9 cellular contexts compared by ENCODE assay signal in the genomic region with DNA sequence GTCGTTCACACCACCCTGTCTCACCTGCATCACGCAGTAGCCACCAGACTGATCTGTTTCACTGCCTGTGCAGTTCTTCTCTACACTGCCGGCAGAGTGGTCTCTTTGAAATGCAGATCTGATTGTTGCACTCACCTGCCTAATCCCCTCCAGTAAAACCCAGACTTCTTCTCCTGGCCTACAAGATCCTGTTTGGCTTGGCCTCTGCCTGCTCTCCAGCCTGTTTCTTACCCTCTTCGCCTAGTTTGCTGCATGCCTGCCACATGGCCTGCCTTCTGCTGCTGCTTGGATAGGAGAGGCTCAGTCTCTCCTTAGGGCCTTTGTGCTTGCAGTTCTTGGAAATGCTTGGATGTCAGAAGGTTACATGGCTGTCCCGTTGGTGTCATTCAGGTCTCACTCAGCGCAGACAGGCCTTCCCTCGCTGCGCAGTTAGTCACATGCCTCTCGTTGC. TPM values are rescaled to one million over a fixed set of nuclear protein-coding genes. Genes with fewer than 3 reads are reported as not detected.
A peak's percentile ranks its signal among the peaks of the same experiment; 100 is the strongest.
DNase-seq lines count a peak whose midpoint lies in the region; ATAC-seq and TF ChIP-seq lines count a peak whose summit lies in the region.
"Had no signal": no experiment of that assay in that cellular context is flagged by ENCODE, and none has a peak within 500 bp of the region (broad histone marks: within the 10 kb centered on the region; RNA-seq: fewer than 3 reads in every experiment).

No MANE protein-coding gene starts in this region.

- H3K9ac ChIP-seq in colonic mucosa (ENCODE audit: low read depth in 2 of 2, low read length in 2 of 2): no peak overlapping the region

- intact Hi-C loops in Right ventricle myocardium superior (cut with DNase I): no loop called here
- intact Hi-C loops in Right ventricle myocardium inferior (cut with DNase I): no loop called here
- intact Hi-C loops in colonic mucosa (cut with DNase I): no loop called here

- CTCF ChIA-PET in T-cell (lab: Charles Lee): interaction anchor here in 1 of 2 donors (1.0 kb wide), 1 partner anchor 11 kb away, joined by 3 read pairs; no protein-coding TSS in a partner anchor

- no peaks in the 10 kb centered on the region for H3K9me2 ChIP-seq in hepatocyte (replicated peaks; ENCODE audit: insufficient read depth)

- no peak overlapping the region for H2AFZ ChIP-seq in hepatocyte

- TF ChIP-seq EP300 in upper lobe of left lung (IDR thresholded peaks at IDR 0.05): no peak

- H3K36me3 ChIP-seq in hepatocyte (replicated peaks; ENCODE audit: insufficient read depth, low read depth) (no peaks in the 10 kb centered on the region), upper lobe of left lung (no peaks in the 10 kb centered on the region), colonic mucosa (no peaks in the 10 kb centered on the region)

- WGBS in hepatocyte (ENCODE audit: low lambda C conversion rate, missing lambda C conversion rate): 80% methylated on average over 9 of the region's 9 CpGs
- 74 to 75% methylated on average over 9 of the region's 9 CpGs for WGBS in upper lobe of left lung, 2 donors

- peak overlapping the region; percentile 40 for H3K4me2 ChIP-seq in hepatocyte

- H3K4me3 ChIP-seq in hepatocyte (no peak overlapping the region), upper lobe of left lung (no peak overlapping the region), colonic mucosa (no peak overlapping the region)

- no peaks in the 10 kb centered on the region for H4K20me1 ChIP-seq in hepatocyte (ENCODE audit: insufficient read depth, poor library complexity, severe bottlenecking)

- H3K27me3 ChIP-seq in hepatocyte: no peaks in the 10 kb centered on the region
- no peaks in the 10 kb centered on the region for H3K27me3 ChIP-seq in upper lobe of left lung
- H3K27me3 ChIP-seq in colonic mucosa: no peaks in the 10 kb centered on the region

- H3K36me3 Mint-ChIP-seq in T-cell: peaks cover 18% of the 10 kb centered on the region

- peak overlapping the region; percentile 88 to 90 for H3K27ac Mint-ChIP-seq in T-cell

- DNase-seq in Right ventricle myocardium superior: no peak
- no peak for DNase-seq in Right ventricle myocardium inferior (ENCODE audit: missing footprints)
- peak in 2 of 34 experiments; percentile 14 to 27 for DNase-seq in T-cell
- DNase-seq in hepatocyte (ENCODE audit: low spot score): no peak
- no peak for DNase-seq in upper lobe of left lung
- DNase-seq in colonic mucosa: no peak
- no peak for DNase-seq in NCI-H524 (lab: John Stamatoyannopoulos, UW)
- DNase-seq: NCI-H1092 treated with DMSO at 0.1 percent for 48 hours had no signal

- peaks cover 73% of the 10 kb centered on the region for H3K79me2 ChIP-seq in hepatocyte

- POLR2A ChIA-PET in T-cell (lab: Charles Lee): no interaction called here

- TF ChIP-seq POLR2A in upper lobe of left lung (IDR thresholded peaks at IDR 0.05): no peak

- H3K9me3 ChIP-seq in hepatocyte (ENCODE audit: low read depth): no peaks in the 10 kb centered on the region
- no peaks in the 10 kb centered on the region for H3K9me3 ChIP-seq in upper lobe of left lung
- no peaks in the 10 kb centered on the region for H3K9me3 ChIP-seq in colonic mucosa

- H3K27me3 Mint-ChIP-seq in T-cell: no peaks in the 10 kb centered on the region

- peaks cover 95 to 97% (median 97%) of the 10 kb centered on the region in 3 donors for H3K4me1 Mint-ChIP-seq in T-cell

- TF ChIP-seq CTCF in hepatocyte (IDR thresholded peaks at IDR 0.05; ENCODE audit: poor library complexity) (no peak), upper lobe of left lung (IDR thresholded peaks at IDR 0.05) (no peak), colonic mucosa (IDR thresholded peaks at IDR 0.05) (no peak)

- ATAC-seq in Right ventricle myocardium superior (ENCODE audit: poor library complexity) (peak; percentile 26), Right ventricle myocardium inferior (no peak), T-cell (replicated peaks in 1 of 4) (peak in 1 of 4 experiments; percentile 25), upper lobe of left lung (ENCODE audit: low FRiP score in 2 of 2) (peak in 1 of 2 donors; percentile 27), GM18870 (IDR thresholded peaks at IDR 0.05; ENCODE audit: unreplicated experiment) (no peak)

- H3K4me3 Mint-ChIP-seq in T-cell: peak overlapping the region in 2 of 3 donors; percentile 38 to 72

- no peaks in the 10 kb centered on the region for H3K9me3 Mint-ChIP-seq in T-cell

- H3K4me1 ChIP-seq in hepatocyte (ENCODE audit: insufficient read depth): peaks cover 44% of the 10 kb centered on the region
- peaks cover 34 to 63% (median 48%) of the 10 kb centered on the region in 4 donors for H3K4me1 ChIP-seq in upper lobe of left lung
- H3K4me1 ChIP-seq in colonic mucosa: peaks cover 18% of the 10 kb centered on the region

- peak overlapping the region; percentile 59 for H3K27ac ChIP-seq in hepatocyte
- peak overlapping the region in 3 of 4 donors; percentile 10 to 56 (median 50) for H3K27ac ChIP-seq in upper lobe of left lung
- H3K27ac ChIP-seq in colonic mucosa: no peak overlapping the region

RNA-seq across cellular contexts. Expression of a gene that starts 42.0 kb away (rescaled TPM):
- 46.5 TPM for total RNA-seq in Right ventricle myocardium superior
- 50.7 TPM for total RNA-seq in Right ventricle myocardium inferior
- total RNA-seq in T-cell: 100 to 1,000 TPM; 222 to 268 (median 236) TPM
- 23.5 and 28.2 TPM in 2 replicates for total RNA-seq in hepatocyte
- 70.1 and 71.5 TPM in 2 replicates for polyA plus RNA-seq in hepatocyte
- total RNA-seq in upper lobe of left lung: 100 to 1,000 TPM in 1 of 6 donors, 10 to 100 TPM in 5; 39.8 to 123 (median 51.1) TPM
- 10 to 100 TPM; 10.1 to 20.9 TPM for total RNA-seq in colonic mucosa

RNA-seq across cellular contexts. Expression of a gene that starts 59.9 kb away (rescaled TPM):
- total RNA-seq in Right ventricle myocardium superior: 61.2 TPM
- total RNA-seq in Right ventricle myocardium inferior: 71.8 TPM
- 100 to 1,000 TPM; 189 to 264 (median 224) TPM for total RNA-seq in T-cell
- 109 and 120 TPM in 2 replicates for total RNA-seq in hepatocyte
- polyA plus RNA-seq in hepatocyte: 155 and 170 TPM in 2 replicates
- 100 to 1,000 TPM; 142 to 193 (median 173) TPM for total RNA-seq in upper lobe of left lung
- total RNA-seq in colonic mucosa: 100 to 1,000 TPM; 139 to 196 TPM
